In genomic region chr10:57395921-57396320, GRCh38 we compare ENCODE assay signal across 19 cellular contexts.
DNase-seq lines count a peak whose midpoint lies in the region; ATAC-seq, FAIRE-seq and TF ChIP-seq lines count a peak whose summit lies in the region.
"Had no signal": no experiment of that assay in that cellular context is flagged by ENCODE, and none has a peak within 500 bp of the region (broad histone marks: within the 10 kb centered on the region; RNA-seq: fewer than 3 reads in every experiment).

No MANE protein-coding gene starts in this region.

- no peak for TF ChIP-seq CTCF in RWPE1 (conservative IDR thresholded peaks at IDR 0.05; ENCODE audit: low read depth)

- POLR2A ChIA-PET in RWPE1 (lab: Yijun Ruan, JAX; ENCODE audit: low non-redundant PET) = no interaction called here

- CTCF ChIA-PET in RWPE1 (lab: Yijun Ruan, JAX) = no interaction called here

- ATAC-seq in HG02571 (IDR thresholded peaks at IDR 0.05; ENCODE audit: unreplicated experiment) = no peak
- ATAC-seq: GM12878 had no signal

- no peak overlapping the region for H3K27ac ChIP-seq in RWPE1

- no peak for FAIRE-seq in urothelium cell line (lab: Jason Lieb, UNC)
- FAIRE-seq: GM12878 had no signal

- DNase-seq in HT1080 (ENCODE audit: low read depth) = peak; percentile 63
- DNase-seq in RWPE1 (ENCODE audit: low spot score) = peak; percentile 1
- DNase-seq in foreskin melanocyte = peak; percentile 3
- peak; percentile 8 for DNase-seq in urothelium cell line (ENCODE audit: low spot score)
- DNase-seq in iPS-NIHi11 (ENCODE audit: low spot score) = no peak
- DNase-seq in DMS114 treated with DMSO at 0.1 percent for 48 hours (lab: John Stamatoyannopoulos, UW; ENCODE audit: unreplicated experiment) = no peak
- DNase-seq: BE2C; Caco-2; CD4-positive, CD25-positive, alpha-beta regulatory T cell; DMS153; GDM1; KBM-7; MV-4-11; NCI-H187; NCI-H2107; NCI-H226; NCI-H524 treated with DMSO at 0.1 percent for 48 hours had no signal

Comparison
In these comparisons a context has a peak if more than half of its experiments do, and no peak if none do; other contexts are left out.
1. DNase-seq: peak in HT1080 (single experiment), RWPE1 (single experiment), foreskin melanocyte (single experiment) and urothelium cell line (single experiment); none in iPS-NIHi11 (single experiment) and DMS114 treated with DMSO at 0.1 percent for 48 hours (single experiment).